13 cellular contexts compared by ENCODE assay signal in the genomic region with DNA sequence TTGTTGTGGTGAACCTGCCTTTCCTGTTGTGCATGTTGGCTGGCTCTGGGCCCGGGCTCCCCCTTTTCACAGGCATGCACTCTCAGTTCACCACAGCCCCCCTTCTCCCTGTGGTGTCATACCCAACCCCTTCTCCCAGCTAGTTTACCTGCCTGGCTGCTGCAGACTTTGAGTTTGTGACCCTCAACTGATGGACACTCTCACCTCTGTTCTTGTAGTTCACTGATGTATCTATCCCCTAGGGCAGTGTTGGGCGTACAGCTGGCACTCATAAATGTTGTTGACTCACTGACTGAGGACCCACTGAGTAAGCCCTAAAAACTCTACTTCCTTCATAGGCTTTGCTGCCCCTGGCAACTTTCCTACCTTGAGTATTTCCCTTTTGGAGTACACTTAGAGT. TPM values are rescaled to one million over a fixed set of nuclear protein-coding genes. Genes with fewer than 3 reads are reported as not detected.
DNase-seq lines count a peak whose midpoint lies in the region; ATAC-seq, FAIRE-seq and TF ChIP-seq lines count a peak whose summit lies in the region.
"Had no signal": no experiment of that assay in that cellular context is flagged by ENCODE, and none has a peak within 500 bp of the region (broad histone marks: within the 10 kb centered on the region; RNA-seq: fewer than 3 reads in every experiment).

No MANE protein-coding gene starts in this region.

- no peaks in the 10 kb centered on the region for H3K36me3 Mint-ChIP-seq in effector memory CD8-positive, alpha-beta T cell (ENCODE audit: insufficient read depth)
- no peaks in the 10 kb centered on the region for H3K36me3 Mint-ChIP-seq in CD14-positive monocyte

- TF ChIP-seq CTCF in CD14-positive monocyte (IDR thresholded peaks at IDR 0.05), result no peak

- intact Hi-C loops in CD14-positive monocyte (cut with micrococcal nuclease), result no loop called here

- peak overlapping the region; percentile 28 to 33 for H3K27ac Mint-ChIP-seq in effector memory CD8-positive, alpha-beta T cell
- H3K27ac Mint-ChIP-seq in CD14-positive monocyte, result no peak overlapping the region

- DNase-seq in activated gamma-delta T cell treated with Interleukin-2 at 50 U/mL for 16 hours (peak; percentile 63), activated gamma-delta T cell (lab: John Stamatoyannopoulos, UW) (no peak), RCC 7860 (ENCODE audit: low spot score) (peak; percentile 25), stromal cell of bone marrow (ENCODE audit: low read depth) (peak; percentile 40), CD14-positive monocyte (ENCODE audit: low spot score) (no peak), dermis blood vessel endothelial cell (no peak)
- DNase-seq in effector memory CD8-positive, alpha-beta T cell, result peak; percentile 41 to 51 (median 44)
- DNase-seq: adrenal gland, left colon, MM.1S, NCI-H526 treated with DMSO at 0.1 percent for 48 hours had no signal

- peaks cover 10% of the 10 kb centered on the region in 2 donors for H3K27me3 Mint-ChIP-seq in effector memory CD8-positive, alpha-beta T cell
- H3K27me3 Mint-ChIP-seq in CD14-positive monocyte (ENCODE audit: low read depth in 3 of 3), result peaks cover 0 to 9% (median 2%) of the 10 kb centered on the region in 3 donors

- H3K9me3 Mint-ChIP-seq in effector memory CD8-positive, alpha-beta T cell, result no peaks in the 10 kb centered on the region
- H3K9me3 Mint-ChIP-seq in CD14-positive monocyte, result peaks cover 4 to 26% (median 15%) of the 10 kb centered on the region in 7 donors

- ATAC-seq in effector memory CD8-positive, alpha-beta T cell (replicated peaks), result peak; percentile 96
- ATAC-seq in HG03139 (IDR thresholded peaks at IDR 0.05; ENCODE audit: unreplicated experiment), result no peak

- peaks cover 9 to 15% of the 10 kb centered on the region in 2 donors for H3K4me1 Mint-ChIP-seq in effector memory CD8-positive, alpha-beta T cell (ENCODE audit: low read depth in 2 of 2)
- H3K4me1 Mint-ChIP-seq in CD14-positive monocyte, result no peaks in the 10 kb centered on the region

- H3K4me3 Mint-ChIP-seq in effector memory CD8-positive, alpha-beta T cell, result peak overlapping the region; percentile 29 to 43
- H3K4me3 Mint-ChIP-seq in CD14-positive monocyte, result no peak overlapping the region

- FAIRE-seq in RCC 7860 (lab: Jason Lieb, UNC), result no peak

RNA-seq across cellular contexts. Expression of gene WDR64, which starts 54.9 kb away (rescaled TPM):
- polyA plus RNA-seq in CD14-positive monocyte, result not detected
- total RNA-seq in dermis blood vessel endothelial cell, result 0.17 TPM in 1 of 2 replicates, not detected in the other
- total RNA-seq: posterior vena cava had no signal

Comparison
In these comparisons a context has a peak if more than half of its experiments do, and no peak if none do; other contexts are left out.
1. DNase-seq: peak in activated gamma-delta T cell treated with Interleukin-2 at 50 U/mL for 16 hours (single experiment), RCC 7860 (single experiment), effector memory CD8-positive, alpha-beta T cell (3 of 3) and stromal cell of bone marrow (single experiment); none in activated gamma-delta T cell (single experiment), CD14-positive monocyte (single experiment) and dermis blood vessel endothelial cell (single experiment).
2. H3K27ac Mint-ChIP-seq: peak in effector memory CD8-positive, alpha-beta T cell (2 of 2); none in CD14-positive monocyte (0 of 7).
3. H3K4me3 Mint-ChIP-seq: peak in effector memory CD8-positive, alpha-beta T cell (2 of 2); none in CD14-positive monocyte (0 of 2).